Comparison of ENCODE assay signal across 10 cellular contexts in genomic region chr5:149002053-149002452, GRCh38.
DNase-seq lines count a peak whose midpoint lies in the region; ATAC-seq and TF ChIP-seq lines count a peak whose summit lies in the region.
"Had no signal": no experiment of that assay in that cellular context is flagged by ENCODE, and none has a peak within 500 bp of the region (broad histone marks: within the 10 kb centered on the region; RNA-seq: fewer than 3 reads in every experiment).

No MANE protein-coding gene starts in this region.

- TF ChIP-seq CTCF in right atrium auricular region (IDR thresholded peaks at IDR 0.05) (no peak), mammary epithelial cell (conservative IDR thresholded peaks at IDR 0.05 in 1 of 2, IDR thresholded peaks at IDR 0.05 in 1 of 2; ENCODE audit: extremely low read depth in 1 of 2, insufficient read depth in 1 of 2, low read depth in 1 of 2, low read length in 2 of 2) (no peak), suprapubic skin (IDR thresholded peaks at IDR 0.05) (no peak)

- intact Hi-C loops in Right ventricle myocardium superior (cut with DNase I) (loop anchor here (5.0 kb wide), 1 partner anchor 265 kb away; no protein-coding TSS in a partner anchor), mammary epithelial cell (cut with micrococcal nuclease) (loop anchor here (1.0 kb wide), 2 partner anchors 89 to 176 kb away; partner anchors contain the start of gene ADRB2), left colon (cut with DNase I, micrococcal nuclease) (loop anchor here in 1 of 2 donors (10.0 kb wide), 1 partner anchor 267 kb away; no protein-coding TSS in a partner anchor)

- H3K9ac ChIP-seq in mammary epithelial cell (ENCODE audit: insufficient read depth, low read length) = peak overlapping the region; percentile 61
- H3K9ac ChIP-seq: BLaER1 treated with 17β-estradiol and CSF1 and Interleukin-3, amounts not matched to agents 10 nM and 100 nM had no signal

- H3K9me3 ChIP-seq in right atrium auricular region = no peaks in the 10 kb centered on the region
- no peaks in the 10 kb centered on the region for H3K9me3 ChIP-seq in mammary epithelial cell (replicated peaks; ENCODE audit: insufficient read depth, low read length)
- no peaks in the 10 kb centered on the region for H3K9me3 ChIP-seq in suprapubic skin
- H3K9me3 ChIP-seq: BLaER1 treated with 17β-estradiol and CSF1 and Interleukin-3, amounts not matched to agents 10 nM and 100 nM had no signal

- no peaks in the 10 kb centered on the region for H3K79me2 ChIP-seq in mammary epithelial cell (ENCODE audit: insufficient read depth, low read length)

- H3K4me1 ChIP-seq in right atrium auricular region (peaks cover 0 to 12% of the 10 kb centered on the region in 2 donors), mammary epithelial cell (ENCODE audit: insufficient read depth, low read length) (peaks cover 50% of the 10 kb centered on the region), suprapubic skin (peaks cover 20% of the 10 kb centered on the region)

- DNase-seq in Right ventricle myocardium superior (no peak), right atrium auricular region (ENCODE audit: low spot score) (no peak), mammary epithelial cell (peak; percentile 97), kidney tubule cell (ENCODE audit: low spot score) (peak; percentile 99), left colon (no peak), suprapubic skin (ENCODE audit: low spot score in 2 of 2) (no peak)
- no peak for DNase-seq in activated CD4-positive, CD25-positive, alpha-beta regulatory T cell (lab: John Stamatoyannopoulos, UW)
- no peak for DNase-seq in activated CD4-positive, alpha-beta T cell treated with anti-CD3 and anti-CD28 coated beads, Interleukin-2, amount 10 ng/mL, durations not matched to agents 7 days and 5 days
- DNase-seq: NCI-H82 had no signal

- peaks cover 25% of the 10 kb centered on the region for H3K27me3 Mint-ChIP-seq in activated CD4-positive, alpha-beta T cell treated with anti-CD3 and anti-CD28 coated beads, Interleukin-2, amount 10 ng/mL, durations not matched to agents 7 days and 5 days

- H3K27ac ChIP-seq in right atrium auricular region (peak overlapping the region in 1 of 2 donors; percentile 64), mammary epithelial cell (ENCODE audit: insufficient read depth, low read depth, low read length) (peak overlapping the region; percentile 90), suprapubic skin (no peak overlapping the region)
- H3K27ac ChIP-seq: BLaER1 treated with 17β-estradiol and CSF1 and Interleukin-3, amounts not matched to agents 10 nM and 100 nM had no signal

- peak overlapping the region; percentile 56 for H3K4me2 ChIP-seq in mammary epithelial cell (ENCODE audit: insufficient read depth, low read depth, low read length)
- H3K4me2 ChIP-seq: BLaER1 treated with 17β-estradiol and CSF1 and Interleukin-3, amounts not matched to agents 10 nM and 100 nM had no signal

- peak; percentile 68 for ATAC-seq in Right ventricle myocardium superior (ENCODE audit: poor library complexity)
- no peak for ATAC-seq in left colon

- no TSS peak for BruUV-seq in mammary epithelial cell (replicated peaks; lab: Mats Ljungman, UMichigan)

- H3K4me1 Mint-ChIP-seq in activated CD4-positive, alpha-beta T cell treated with anti-CD3 and anti-CD28 coated beads, Interleukin-2, amount 10 ng/mL, durations not matched to agents 7 days and 5 days = no peaks in the 10 kb centered on the region

- H4K20me1 ChIP-seq in mammary epithelial cell (ENCODE audit: insufficient read depth, low read length) = no peaks in the 10 kb centered on the region
- H4K20me1 ChIP-seq: BLaER1 treated with 17β-estradiol and CSF1 and Interleukin-3, amounts not matched to agents 10 nM and 100 nM had no signal

- no peak overlapping the region for H3K4me3 Mint-ChIP-seq in activated CD4-positive, alpha-beta T cell treated with anti-CD3 and anti-CD28 coated beads, Interleukin-2, amount 10 ng/mL, durations not matched to agents 7 days and 5 days

- H3K36me3 ChIP-seq in right atrium auricular region (no peaks in the 10 kb centered on the region), mammary epithelial cell (ENCODE audit: insufficient read depth, low read length) (peaks cover 6% of the 10 kb centered on the region), suprapubic skin (no peaks in the 10 kb centered on the region)
- H3K36me3 ChIP-seq: BLaER1 treated with 17β-estradiol and CSF1 and Interleukin-3, amounts not matched to agents 10 nM and 100 nM had no signal

- no peak overlapping the region for H3K27ac Mint-ChIP-seq in activated CD4-positive, alpha-beta T cell treated with anti-CD3 and anti-CD28 coated beads, Interleukin-2, amount 10 ng/mL, durations not matched to agents 7 days and 5 days

- dilution Hi-C loops in mammary epithelial cell (cut with HindIII; ENCODE audit: low sequenced_read_pairs) = loop anchor here (5.0 kb wide), 1 partner anchor 35 kb away; no protein-coding TSS in a partner anchor

- no peak for TF ChIP-seq POLR2A in suprapubic skin (IDR thresholded peaks at IDR 0.05)

- no peak for TF ChIP-seq EP300 in suprapubic skin (IDR thresholded peaks at IDR 0.05)

- H2AFZ ChIP-seq in mammary epithelial cell (ENCODE audit: low read depth, low read length) = no peak overlapping the region

- H3K4me3 ChIP-seq in right atrium auricular region (no peak overlapping the region), mammary epithelial cell (replicated peaks in 1 of 3; ENCODE audit: insufficient read depth in 1 of 3, low read depth in 2 of 3, low read length in 3 of 3) (no peak overlapping the region), suprapubic skin (no peak overlapping the region)
- H3K4me3 ChIP-seq: BLaER1 treated with 17β-estradiol and CSF1 and Interleukin-3, amounts not matched to agents 10 nM and 100 nM had no signal

- H3K27me3 ChIP-seq in right atrium auricular region = no peaks in the 10 kb centered on the region
- no peaks in the 10 kb centered on the region for H3K27me3 ChIP-seq in mammary epithelial cell (ENCODE audit: insufficient read depth, low read length)
- H3K27me3 ChIP-seq in suprapubic skin = no peaks in the 10 kb centered on the region
- H3K27me3 ChIP-seq: BLaER1 treated with 17β-estradiol and CSF1 and Interleukin-3, amounts not matched to agents 10 nM and 100 nM had no signal

- POLR2A ChIA-PET in activated CD4-positive, alpha-beta T cell treated with anti-CD3 and anti-CD28 coated beads, Interleukin-2, amount 10 ng/mL, durations not matched to agents 7 days and 5 days (lab: Charles Lee) = no interaction called here

- no peaks in the 10 kb centered on the region for H3K9me3 Mint-ChIP-seq in activated CD4-positive, alpha-beta T cell treated with anti-CD3 and anti-CD28 coated beads, Interleukin-2, amount 10 ng/mL, durations not matched to agents 7 days and 5 days

- in situ Hi-C loops in mammary epithelial cell (cut with MboI; ENCODE audit: low sequenced_read_pairs in 2 of 2) = loop anchor here (5.0 to 10.0 kb wide), 2 partner anchors 175 to 267 kb away; partner anchors contain the start of gene ADRB2 (in 1 of the 2)

- 11% methylated on average over 5 of the region's 5 CpGs for WGBS in mammary epithelial cell (ENCODE audit: low coverage, missing lambda C conversion rate)
- 63% methylated on average over 5 of the region's 5 CpGs for WGBS in suprapubic skin

- H3K36me3 Mint-ChIP-seq in activated CD4-positive, alpha-beta T cell treated with anti-CD3 and anti-CD28 coated beads, Interleukin-2, amount 10 ng/mL, durations not matched to agents 7 days and 5 days (ENCODE audit: low read depth) = no peaks in the 10 kb centered on the region

- CTCF ChIA-PET in mammary epithelial cell (lab: Charles Lee; ENCODE audit: low non-redundant PET) = interaction anchor here (0.5 to 0.9 kb wide), 2 partner anchors 33 to 262 kb away, joined by 3 to 5 read pairs; no protein-coding TSS in a partner anchor
- CTCF ChIA-PET in activated CD4-positive, alpha-beta T cell treated with anti-CD3 and anti-CD28 coated beads, Interleukin-2, amount 10 ng/mL, durations not matched to agents 7 days and 5 days (lab: Charles Lee) = interaction anchor here (0.5 kb wide), 1 partner anchor 721 kb away, joined by 4 read pairs; no protein-coding TSS in a partner anchor

Comparison
In these comparisons a context has a peak if more than half of its experiments do, and no peak if none do; other contexts are left out.
1. DNase-seq: peak in mammary epithelial cell (single experiment) and kidney tubule cell (single experiment); none in Right ventricle myocardium superior (single experiment), right atrium auricular region (single experiment), left colon (0 of 2), activated CD4-positive, CD25-positive, alpha-beta regulatory T cell (0 of 4), suprapubic skin (0 of 2) and activated CD4-positive, alpha-beta T cell treated with anti-CD3 and anti-CD28 coated beads, Interleukin-2, amount 10 ng/mL, durations not matched to agents 7 days and 5 days (single experiment).